ENCODE assay signal across 34 cellular contexts in genomic region chr5:155885199-155885598, GRCh38.
"Had no signal": no experiment of that assay in that cellular context is flagged by ENCODE, and none has a peak within 500 bp of the region (broad histone marks: within the 10 kb centered on the region; RNA-seq: fewer than 3 reads in every experiment).

No MANE protein-coding gene starts in this region.

- FAIRE-seq: astrocyte, TTC549 had no signal

- ATAC-seq: activated CD8-positive, alpha-beta T cell treated with anti-CD3 and anti-CD28 coated beads for 36 hours; activated naive CD4-positive, alpha-beta T cell treated with anti-CD3 and anti-CD28 coated beads, Interleukin-2, amount 50 U/mL, for 72 hours; body of pancreas had no signal

- H3K4me1 Mint-ChIP-seq: activated B cell treated with CpG ODN at 0.5 μM for 24 hours; activated CD4-positive, alpha-beta T cell treated with anti-CD3 and anti-CD28 coated beads, Interleukin-2, amount 10 ng/mL, durations not matched to agents 24 days and 14 days; activated naive CD8-positive, alpha-beta T cell treated with anti-CD3 and anti-CD28 coated beads for 36 hours had no signal

- H3K4me3 ChIP-seq: adrenal gland, body of pancreas, breast epithelium had no signal

- H3K27ac ChIP-seq: adrenal gland, body of pancreas, brain microvascular endothelial cell, breast epithelium had no signal

- H3K27me3 Mint-ChIP-seq: activated B cell treated with CpG ODN at 0.5 μM for 24 hours; activated CD4-positive, alpha-beta T cell treated with anti-CD3 and anti-CD28 coated beads, Interleukin-2, amount 10 ng/mL, durations not matched to agents 24 days and 14 days had no signal

- H3K36me3 Mint-ChIP-seq: activated CD4-positive, alpha-beta memory T cell treated with anti-CD3 and anti-CD28 coated beads for 36 hours; activated naive CD4-positive, alpha-beta T cell treated with anti-CD3 and anti-CD28 coated beads, Interleukin-2, amount 50 U/mL, for 72 hours; activated naive CD8-positive, alpha-beta T cell treated with anti-CD3 and anti-CD28 coated beads for 36 hours had no signal

- DNase-seq: activated B cell treated with CpG ODN at 0.5 μM for 24 hours; activated CD4-positive, alpha-beta memory T cell treated with anti-CD3 and anti-CD28 coated beads for 36 hours; activated CD4-positive, alpha-beta T cell treated with anti-CD3 and anti-CD28 coated beads for 4 hours; activated CD4-positive, alpha-beta T cell treated with anti-CD3 and anti-CD28 coated beads, Interleukin-2, amount 10 ng/mL, durations not matched to agents 24 days and 14 days; activated CD4-positive, alpha-beta T cell treated with anti-CD3 and anti-CD28 coated beads, Interleukin-2, amount 50 U/mL, for 1 hour; activated CD4-positive, alpha-beta T cell treated with anti-CD3 and anti-CD28 coated beads, Interleukin-2, amount 50 U/mL, for 4 hours; activated CD4-positive, CD25-positive, alpha-beta regulatory T cell treated with anti-CD3 and anti-CD28 coated beads, Interleukin-2, amount 50 U/mL, for 72 hours; activated CD8-positive, alpha-beta memory T cell treated with anti-CD3 and anti-CD28 coated beads, Interleukin-2, amount 50 U/mL, for 4 hours; activated CD8-positive, alpha-beta T cell treated with anti-CD3 and anti-CD28 coated beads for 36 hours; activated effector memory CD4-positive, alpha-beta T cell treated with Interleukin-2 at 50 U/mL for 16 hours; activated gamma-delta T cell treated with Interleukin-2 at 50 U/mL for 16 hours; activated naive CD4-positive, alpha-beta T cell; activated naive CD4-positive, alpha-beta T cell treated with anti-CD3 and anti-CD28 coated beads for 36 hours; activated naive CD4-positive, alpha-beta T cell treated with anti-CD3 and anti-CD28 coated beads, Interleukin-2, amount 50 U/mL, for 16 hours; activated naive CD8-positive, alpha-beta T cell treated with anti-CD3 and anti-CD28 coated beads for 36 hours; activated T-cell treated with anti-CD3 and anti-CD28 coated beads for 4 hours; activated T-cell treated with anti-CD3 and anti-CD28 coated beads, Interleukin-2, amount 50 U/mL, for 1 hour; activated T-cell treated with anti-CD3 and anti-CD28 coated beads, Interleukin-2, amount 50 U/mL, for 48 hours; adrenal gland; amniotic stem cell; aorta; body of pancreas; brain microvascular endothelial cell; central memory CD4-positive, alpha-beta T cell; T-helper 1 cell; T-helper 2 cell; T-helper 9 cell had no signal

- H3K9me3 ChIP-seq: adrenal gland, body of pancreas, breast epithelium had no signal

- H3K27me3 ChIP-seq: adrenal gland, body of pancreas, brain microvascular endothelial cell, breast epithelium had no signal

- H3K36me3 ChIP-seq: adrenal gland, brain microvascular endothelial cell, breast epithelium had no signal

- H3K27ac Mint-ChIP-seq: activated B cell treated with CpG ODN at 0.5 μM for 24 hours; activated CD4-positive, alpha-beta memory T cell treated with anti-CD3 and anti-CD28 coated beads for 36 hours; activated CD4-positive, alpha-beta T cell treated with anti-CD3 and anti-CD28 coated beads, Interleukin-2, amount 10 ng/mL, durations not matched to agents 24 days and 14 days; activated CD8-positive, alpha-beta T cell treated with anti-CD3 and anti-CD28 coated beads for 36 hours; activated naive CD4-positive, alpha-beta T cell treated with anti-CD3 and anti-CD28 coated beads for 36 hours; activated naive CD4-positive, alpha-beta T cell treated with anti-CD3 and anti-CD28 coated beads, Interleukin-2, amount 50 U/mL, for 72 hours; activated naive CD8-positive, alpha-beta T cell treated with anti-CD3 and anti-CD28 coated beads for 36 hours; activated T-helper 2 cell treated with anti-CD3 and anti-CD28 coated beads, Interferon-gamma antibody, Interleukin-2, Interleukin-4, amounts not matched to agents 10 μg/mL and 5 μg/mL and 100 μg/mL, durations not matched to agents 14 hours and 24 hours and 36 hours; T-helper 1 cell treated with Interleukin-12 subunit alpha and Interleukin-12 subunit beta and Interleukin-4 antibody, amounts not matched to agents 30 μg/mL and 1 μg/mL, for 36 hours; T-helper 2 cell treated with Interferon-gamma antibody and Interleukin-4, amounts not matched to agents 5 μg/mL and 100 μg/mL, for 36 hours had no signal

- H3K9me3 Mint-ChIP-seq: activated CD4-positive, alpha-beta memory T cell treated with anti-CD3 and anti-CD28 coated beads for 36 hours; activated CD4-positive, alpha-beta T cell treated with anti-CD3 and anti-CD28 coated beads, Interleukin-2, amount 10 ng/mL, durations not matched to agents 24 days and 14 days; activated CD8-positive, alpha-beta T cell treated with anti-CD3 and anti-CD28 coated beads for 36 hours; activated naive CD4-positive, alpha-beta T cell treated with anti-CD3 and anti-CD28 coated beads for 36 hours; activated naive CD4-positive, alpha-beta T cell treated with anti-CD3 and anti-CD28 coated beads, Interleukin-2, amount 50 U/mL, for 72 hours; activated naive CD8-positive, alpha-beta T cell treated with anti-CD3 and anti-CD28 coated beads for 36 hours; activated T-helper 2 cell treated with anti-CD3 and anti-CD28 coated beads, Interferon-gamma antibody, Interleukin-2, Interleukin-4, amounts not matched to agents 10 μg/mL and 5 μg/mL and 100 μg/mL, durations not matched to agents 14 hours and 24 hours and 36 hours; T-helper 1 cell treated with Interleukin-12 subunit alpha and Interleukin-12 subunit beta and Interleukin-4 antibody, amounts not matched to agents 30 μg/mL and 1 μg/mL, for 36 hours; T-helper 2 cell treated with Interferon-gamma antibody and Interleukin-4, amounts not matched to agents 5 μg/mL and 100 μg/mL, for 36 hours had no signal

- H3K4me3 Mint-ChIP-seq: activated B cell treated with CpG ODN at 0.5 μM for 24 hours; activated CD4-positive, alpha-beta memory T cell treated with anti-CD3 and anti-CD28 coated beads for 36 hours; activated CD4-positive, alpha-beta T cell treated with anti-CD3 and anti-CD28 coated beads, Interleukin-2, amount 10 ng/mL, durations not matched to agents 24 days and 14 days; activated CD8-positive, alpha-beta T cell treated with anti-CD3 and anti-CD28 coated beads for 36 hours; activated naive CD4-positive, alpha-beta T cell treated with anti-CD3 and anti-CD28 coated beads for 36 hours; activated naive CD8-positive, alpha-beta T cell treated with anti-CD3 and anti-CD28 coated beads for 36 hours; T-helper 1 cell treated with Interleukin-12 subunit alpha and Interleukin-12 subunit beta and Interleukin-4 antibody, amounts not matched to agents 30 μg/mL and 1 μg/mL, for 36 hours; T-helper 2 cell treated with Interferon-gamma antibody and Interleukin-4, amounts not matched to agents 5 μg/mL and 100 μg/mL, for 36 hours had no signal

- H3K4me1 ChIP-seq: adrenal gland, body of pancreas, breast epithelium had no signal
